ENCODE assay signal across 8 cellular contexts in genomic region chr14:100192672-100193416, GRCh38. TPM values are rescaled to one million over a fixed set of nuclear protein-coding genes. Genes with fewer than 3 reads are reported as not detected.
DNase-seq lines count a peak whose midpoint lies in the region; TF ChIP-seq lines count a peak whose summit lies in the region.

No MANE protein-coding gene starts in this region.

- peaks cover 18% of the 10 kb centered on the region for H3K4me1 ChIP-seq in testis

- H3K4me3 ChIP-seq in GM06990 (replicated peaks; ENCODE audit: low read depth, low read length) (peak overlapping the region; percentile 58), HFF-Myc (replicated peaks; ENCODE audit: low read depth, low read length) (peak overlapping the region; percentile 36), testis (peak overlapping the region; percentile 37 to 61)

- no peak for TF ChIP-seq POLR2A in testis (IDR thresholded peaks at IDR 0.05)

- DNase-seq in GM06990 (ENCODE audit: extremely low read depth, insufficient read length): peak; percentile 99
- peak; percentile 84 for DNase-seq in HFF-Myc (ENCODE audit: extremely low read depth, low read depth)
- DNase-seq in MV-4-11 (lab: John Stamatoyannopoulos, UW): peak; percentile 98
- DNase-seq in SK-MEL-5 (ENCODE audit: low read depth, low spot score): peak; percentile 99
- peak; percentile 100 for DNase-seq in activated naive CD4-positive, alpha-beta T cell treated with anti-CD3 and anti-CD28 coated beads, Interleukin-2, amount 50 U/mL, for 16 hours
- peak; percentile 100 for DNase-seq in germinal center (ENCODE audit: low spot score)
- DNase-seq in occipital lobe (lab: John Stamatoyannopoulos, UW): peak; percentile 97
- peak; percentile 100 for DNase-seq in testis

- no peaks in the 10 kb centered on the region for H3K9me3 ChIP-seq in testis

- 2 to 6% methylated on average over 12 to 32 of the region's 62 CpGs for WGBS in testis, 2 donors

- H3K36me3 ChIP-seq in GM06990 (ENCODE audit: control insufficient read depth, insufficient read depth, low read length) (no peaks in the 10 kb centered on the region), testis (ENCODE audit: low read depth, missing control alignments) (no peaks in the 10 kb centered on the region)

- TF ChIP-seq CTCF in GM06990 (IDR thresholded peaks at IDR 0.05; ENCODE audit: insufficient read depth, low read length, poor library complexity, severe bottlenecking) (peak; percentile 75), HFF-Myc (IDR thresholded peaks at IDR 0.05; ENCODE audit: low read depth, low read length, missing control alignments) (peak; percentile 86), testis (IDR thresholded peaks at IDR 0.05) (peak; percentile 94 to 98 (median 95))

- intact Hi-C loops in testis (cut with DNase I; ENCODE audit: low total_unique reads): loop anchor here (5.0 kb wide), 1 partner anchor 221 kb away; no protein-coding TSS in a partner anchor

- in situ Hi-C loops in SK-MEL-5 (cut with HindIII; ENCODE audit: low pct_unique_long_range_greater_than_20kb, low sequenced_read_pairs): no loop called here

- peak overlapping the region; percentile 41 to 85 for H3K27ac ChIP-seq in testis

- H3K27me3 ChIP-seq in GM06990 (replicated peaks; ENCODE audit: control insufficient read depth, insufficient read depth, low read length) (no peaks in the 10 kb centered on the region), testis (no peaks in the 10 kb centered on the region)

RNA-seq across cellular contexts. Expression of gene DEGS2, which starts 33.4 kb away (rescaled TPM):
- total RNA-seq in SK-MEL-5 (2014; rRNA removed; shearing (Covaris generic)): not detected in 2 replicates
- polyA plus RNA-seq in SK-MEL-5 (2015; cell fraction: cytosol; rRNA removed): not detected in 2 replicates
- not detected in 2 replicates for polyA plus RNA-seq in SK-MEL-5 (2015; cell fraction: nucleus; rRNA removed)
- 1.4 TPM for total RNA-seq in occipital lobe
- total RNA-seq in testis: 1 to 10 TPM; 3.3 to 5.9 TPM
- polyA plus RNA-seq in testis (ENCODE audit: insufficient read depth, low read depth, low replicate concordance): 3.9 TPM

RNA-seq across cellular contexts. Expression of gene YY1, which starts 46.1 kb away (rescaled TPM):
- total RNA-seq in SK-MEL-5 (2014; rRNA removed; shearing (Covaris generic)): 56.5 and 60.4 TPM in 2 replicates
- polyA plus RNA-seq in SK-MEL-5 (2015; cell fraction: cytosol; rRNA removed): 41.0 and 42.6 TPM in 2 replicates
- 52.3 and 55.1 TPM in 2 replicates for polyA plus RNA-seq in SK-MEL-5 (2015; cell fraction: nucleus; rRNA removed)
- total RNA-seq in occipital lobe (60.2 TPM), testis (10 to 100 TPM; 58.1 to 68.2 TPM)
- 74.2 TPM for polyA plus RNA-seq in testis (ENCODE audit: insufficient read depth, low read depth, low replicate concordance)

Comparison
In these comparisons a context has a peak if more than half of its experiments do, and no peak if none do; other contexts are left out.
1. Peak in every context shown above with its lines: DNase-seq, H3K4me3 ChIP-seq and H3K27ac ChIP-seq.